Comparison of ENCODE assay signal across 10 cellular contexts in the genomic region with DNA sequence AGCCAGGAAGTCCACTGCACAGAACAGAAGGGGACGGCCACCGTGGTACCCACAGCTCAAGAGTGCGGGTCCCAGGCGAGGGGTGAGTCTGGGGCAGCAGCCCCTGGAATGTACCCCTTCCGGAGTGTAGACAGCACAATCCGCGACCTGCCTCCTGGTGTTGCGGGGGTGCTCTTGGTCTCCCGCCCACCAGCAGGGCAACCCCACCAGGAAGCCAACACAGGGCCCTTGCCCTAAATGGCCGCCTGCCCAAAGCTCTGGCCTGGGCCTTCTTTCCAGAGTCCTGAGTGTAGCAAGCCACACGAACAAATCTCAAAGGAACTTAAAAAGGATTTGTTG. TPM values are rescaled to one million over a fixed set of nuclear protein-coding genes. Genes with fewer than 3 reads are reported as not detected.
DNase-seq lines count a peak whose midpoint lies in the region; ATAC-seq lines count a peak whose summit lies in the region.
"Had no signal": no experiment of that assay in that cellular context is flagged by ENCODE, and none has a peak within 500 bp of the region (broad histone marks: within the 10 kb centered on the region; RNA-seq: fewer than 3 reads in every experiment).

No MANE protein-coding gene starts in this region.

- peaks cover 8% of the 10 kb centered on the region for H3K36me3 Mint-ChIP-seq in stimulated activated naive CD8-positive, alpha-beta T cell treated with anti-CD3 and anti-CD28 coated beads, Interleukin-15, Interleukin-2, amounts not matched to agents 100 ng/mL and 50 ng/mL, for 24 hours (ENCODE audit: low read depth)

- H3K9me3 Mint-ChIP-seq in stimulated activated naive CD8-positive, alpha-beta T cell treated with anti-CD3 and anti-CD28 coated beads, Interleukin-15, Interleukin-2, amounts not matched to agents 100 ng/mL and 50 ng/mL, for 24 hours: no peaks in the 10 kb centered on the region

- H3K27ac Mint-ChIP-seq in stimulated activated naive CD8-positive, alpha-beta T cell treated with anti-CD3 and anti-CD28 coated beads, Interleukin-15, Interleukin-2, amounts not matched to agents 100 ng/mL and 50 ng/mL, for 24 hours: no peak overlapping the region

- peak; percentile 28 for DNase-seq in activated CD4-positive, CD25-positive, alpha-beta regulatory T cell treated with anti-CD3 and anti-CD28 coated beads, Interleukin-2, amount 50 U/mL, for 72 hours
- DNase-seq in activated CD4-positive, CD25-positive, alpha-beta regulatory T cell (lab: John Stamatoyannopoulos, UW): no peak
- DNase-seq in activated CD8-positive, alpha-beta memory T cell treated with anti-CD3 and anti-CD28 coated beads, Interleukin-2, amount 50 U/mL, for 48 hours: peak; percentile 59
- DNase-seq in iPS-NIHi7 (ENCODE audit: extremely low spot score) (peak; percentile 11), occipital lobe (lab: John Stamatoyannopoulos, UW) (no peak), NCI-H510A treated with DMSO at 0.1 percent for 48 hours (lab: John Stamatoyannopoulos, UW) (no peak)
- DNase-seq: NCI-H1105 had no signal

- peaks cover 21% of the 10 kb centered on the region for H3K4me1 Mint-ChIP-seq in stimulated activated naive CD8-positive, alpha-beta T cell treated with anti-CD3 and anti-CD28 coated beads, Interleukin-15, Interleukin-2, amounts not matched to agents 100 ng/mL and 50 ng/mL, for 24 hours (ENCODE audit: low read depth)

- no peaks in the 10 kb centered on the region for H3K27me3 Mint-ChIP-seq in stimulated activated naive CD8-positive, alpha-beta T cell treated with anti-CD3 and anti-CD28 coated beads, Interleukin-15, Interleukin-2, amounts not matched to agents 100 ng/mL and 50 ng/mL, for 24 hours

- ATAC-seq in HG03342 (IDR thresholded peaks at IDR 0.05; ENCODE audit: unreplicated experiment): no peak
- ATAC-seq: A549 had no signal

- peak overlapping the region; percentile 66 for H3K4me3 Mint-ChIP-seq in stimulated activated naive CD8-positive, alpha-beta T cell treated with anti-CD3 and anti-CD28 coated beads, Interleukin-15, Interleukin-2, amounts not matched to agents 100 ng/mL and 50 ng/mL, for 24 hours

RNA-seq across cellular contexts. Expression of a gene that starts 1.1 kb away (rescaled TPM):
- 10.8 TPM for total RNA-seq in occipital lobe

Comparison
In these comparisons a context has a peak if more than half of its experiments do, and no peak if none do; other contexts are left out.
1. DNase-seq: peak in activated CD4-positive, CD25-positive, alpha-beta regulatory T cell treated with anti-CD3 and anti-CD28 coated beads, Interleukin-2, amount 50 U/mL, for 72 hours (single experiment), activated CD8-positive, alpha-beta memory T cell treated with anti-CD3 and anti-CD28 coated beads, Interleukin-2, amount 50 U/mL, for 48 hours (single experiment) and iPS-NIHi7 (single experiment); none in activated CD4-positive, CD25-positive, alpha-beta regulatory T cell (0 of 4), occipital lobe (single experiment) and NCI-H510A treated with DMSO at 0.1 percent for 48 hours (single experiment).